In genomic region chr7:92246363-92247101, GRCh38 we compare ENCODE assay signal across 8 cellular contexts. TPM values are rescaled to one million over a fixed set of nuclear protein-coding genes. Genes with fewer than 3 reads are reported as not detected.
DNase-seq lines count a peak whose midpoint lies in the region; ATAC-seq and TF ChIP-seq lines count a peak whose summit lies in the region.

No MANE protein-coding gene starts in this region.

- peak overlapping the region; percentile 44; the same call in 1 of the 2 replicates for H4K5ac ChIP-seq in IMR-90 (ENCODE audit: low read depth, low read length)

- no peak overlapping the region for H2BK20ac ChIP-seq in IMR-90 (ENCODE audit: low read depth, low read length)

- H3K27ac ChIP-seq in IMR-90 (ENCODE audit: insufficient read depth, low read length): peak overlapping the region; percentile 93
- peak overlapping the region; percentile 84 for H3K27ac ChIP-seq in ectodermal cell (ENCODE audit: insufficient read depth, low read depth, low read length, poor library complexity, severe bottlenecking)
- peak overlapping the region; percentile 88 to 98 for H3K27ac ChIP-seq in lung (ENCODE audit: low read depth in 1 of 2, low read length in 1 of 2)
- no peak overlapping the region for H3K27ac ChIP-seq in subcutaneous abdominal adipose tissue (ENCODE audit: low read depth, low read length)

- H3K56ac ChIP-seq in IMR-90 (ENCODE audit: extremely low read depth, insufficient read depth, low read length): peak overlapping the region; percentile 57; the same call in 1 of the 2 replicates

- no peaks in the 10 kb centered on the region for H3K9me3 ChIP-seq in IMR-90 (ENCODE audit: control insufficient read depth, insufficient read depth, low read length)
- H3K9me3 ChIP-seq in ectodermal cell (ENCODE audit: control insufficient read depth, low read length): no peaks in the 10 kb centered on the region
- no peaks in the 10 kb centered on the region for H3K9me3 ChIP-seq in lung (ENCODE audit: control insufficient read depth in 2 of 2, insufficient read depth in 1 of 2, low read length in 1 of 2)
- H3K9me3 ChIP-seq in subcutaneous abdominal adipose tissue (ENCODE audit: control insufficient read depth in 5 of 5, low read length in 5 of 5): no peaks in the 10 kb centered on the region

- H2AK9ac ChIP-seq in IMR-90 (replicated peaks; ENCODE audit: low read depth, low read length, poor library complexity): peak overlapping the region; percentile 84

- H3K9me1 ChIP-seq in IMR-90 (ENCODE audit: insufficient read depth, low read length): no peaks in the 10 kb centered on the region

- peak overlapping the region; percentile 41 for H3K14ac ChIP-seq in IMR-90 (replicated peaks; ENCODE audit: low read depth, low read length)

- BruUV-seq in IMR-90 (replicated peaks; lab: Mats Ljungman, UMichigan): no TSS peak

- no peak for TF ChIP-seq POLR2A in IMR-90 (IDR thresholded peaks at IDR 0.05; ENCODE audit: low read depth, low read length)

- H3K4me2 ChIP-seq in IMR-90 (ENCODE audit: low read depth, low read length): peak overlapping the region; percentile 94

- no peaks in the 10 kb centered on the region; the same call in 1 of the 2 replicates for H3K4me1 ChIP-seq in IMR-90 (ENCODE audit: control insufficient read depth, insufficient read depth, low read length)
- peaks cover 12% of the 10 kb centered on the region for H3K4me1 ChIP-seq in ectodermal cell (ENCODE audit: control insufficient read depth, insufficient read depth, low read length)
- H3K4me1 ChIP-seq in lung (ENCODE audit: control insufficient read depth in 2 of 2, insufficient read depth in 2 of 2, low read length in 2 of 2): peaks cover 0 to 9% of the 10 kb centered on the region in 2 donors
- peaks cover 0 to 36% (median 35%) of the 10 kb centered on the region in 5 donors for H3K4me1 ChIP-seq in subcutaneous abdominal adipose tissue (ENCODE audit: control insufficient read depth in 5 of 5, insufficient read depth in 5 of 5, low read length in 5 of 5)

- H4K8ac ChIP-seq in IMR-90 (ENCODE audit: low read depth in 2 of 2, low read length in 2 of 2): peak overlapping the region; percentile 59 to 75; a peak in 3 of 4 replicates

- H3K79me1 ChIP-seq in IMR-90 (ENCODE audit: low read depth in 1 of 2, low read length in 2 of 2): peaks cover 25 to 39% of the 10 kb centered on the region in 2 experiments

- H2BK5ac ChIP-seq in IMR-90 (ENCODE audit: low read depth, low read length, poor library complexity, severe bottlenecking): peak overlapping the region; percentile 90

- peak overlapping the region; percentile 52 for H2AK5ac ChIP-seq in IMR-90 (ENCODE audit: low read depth, low read length)

- ATAC-seq in GM21723 (IDR thresholded peaks at IDR 0.05; ENCODE audit: unreplicated experiment) (peak; percentile 36), IMR-90 (ENCODE audit: low read depth) (peak; percentile 41), lung (ENCODE audit: insufficient read depth, low FRiP score) (peak; percentile 14)

- TF ChIP-seq RAD21 in IMR-90 (IDR thresholded peaks at IDR 0.05; ENCODE audit: low read length): no peak

- TF ChIP-seq CTCF in IMR-90 (conservative IDR thresholded peaks at IDR 0.05; ENCODE audit: low read depth, low read length) (no peak), lung (IDR thresholded peaks at IDR 0.05; ENCODE audit: control extremely low read depth, extremely low read depth) (no peak)

- H3K9ac ChIP-seq in IMR-90 (ENCODE audit: low read depth, low read length) (peak overlapping the region; percentile 91), subcutaneous abdominal adipose tissue (ENCODE audit: low read length in 5 of 5) (peak overlapping the region; percentile 66 to 99 (median 95))

- H3K23ac ChIP-seq in IMR-90 (ENCODE audit: low read depth, low read length): peak overlapping the region; percentile 80

- no peaks in the 10 kb centered on the region for H3K27me3 ChIP-seq in IMR-90 (ENCODE audit: control insufficient read depth, insufficient read depth, low read length)
- H3K27me3 ChIP-seq in ectodermal cell (ENCODE audit: control insufficient read depth, insufficient read depth, low read length, poor library complexity, severe bottlenecking): no peaks in the 10 kb centered on the region
- H3K27me3 ChIP-seq in lung (ENCODE audit: control insufficient read depth, insufficient read depth): no peaks in the 10 kb centered on the region
- H3K27me3 ChIP-seq in subcutaneous abdominal adipose tissue (ENCODE audit: control insufficient read depth in 5 of 5, insufficient read depth in 4 of 5, low read length in 5 of 5): no peaks in the 10 kb centered on the region

- H4K91ac ChIP-seq in IMR-90 (ENCODE audit: insufficient read depth, low read depth, low read length): peak overlapping the region; percentile 16; the same call in 1 of the 2 replicates

- H3K36me3 ChIP-seq in IMR-90 (ENCODE audit: control insufficient read depth, insufficient read depth, low read length) (no peaks in the 10 kb centered on the region), ectodermal cell (ENCODE audit: control insufficient read depth, insufficient read depth, low read length) (no peaks in the 10 kb centered on the region), lung (ENCODE audit: control insufficient read depth in 2 of 2, insufficient read depth in 2 of 2, low read length in 2 of 2) (no peaks in the 10 kb centered on the region), subcutaneous abdominal adipose tissue (ENCODE audit: control insufficient read depth in 5 of 5, insufficient read depth in 5 of 5, low read length in 5 of 5) (peaks cover 0 to under 1% (median 0%) of the 10 kb centered on the region in 5 donors)

- H3K18ac ChIP-seq in IMR-90 (ENCODE audit: low read depth, low read length): peak overlapping the region; percentile 21

- CTCF ChIA-PET in IMR-90 (lab: Yijun Ruan, JAX): interaction anchor here (0.6 to 0.9 kb wide), 2 partner anchors 49 to 155 kb away, joined by 3 read pairs; no protein-coding TSS in a partner anchor

- H3K4me3 ChIP-seq in IMR-90 (ENCODE audit: insufficient read depth, low read depth, low read length) (peak overlapping the region; percentile 83), ectodermal cell (ENCODE audit: insufficient read depth, low read depth, low read length) (peak overlapping the region; percentile 80), lung (peak overlapping the region; percentile 93), subcutaneous abdominal adipose tissue (ENCODE audit: low read depth in 1 of 5, low read length in 5 of 5) (peak overlapping the region; percentile 85 to 97 (median 96))

- 0% methylated on average over 6 of the region's 34 CpGs; no CpG with 5 or more reads in 1 of the 2 experiments for WGBS in IMR-90 (ENCODE audit: extremely low coverage in 2 of 2, insufficient read length in 1 of 2), 2 experiments
- WGBS in ectodermal cell, 2 experiments: 1% methylated on average over 33 to 34 of the region's 34 CpGs
- WGBS in lung, 2 donors: 1% methylated on average over 30 to 34 of the region's 34 CpGs

- dilution Hi-C loops in IMR-90 (cut with HindIII; ENCODE audit: low sequenced_read_pairs, unreplicated experiment): no loop called here

- no peaks in the 10 kb centered on the region; the same call in 1 of the 2 replicates for H4K20me1 ChIP-seq in IMR-90 (ENCODE audit: insufficient read depth, low read length)

- no peak overlapping the region for H2BK15ac ChIP-seq in IMR-90 (ENCODE audit: low read depth, low read length)

- in situ Hi-C loops in IMR-90 (cut with MboI; ENCODE audit: low sequenced_read_pairs): no loop called here

- H2BK120ac ChIP-seq in IMR-90 (ENCODE audit: low read depth, low read length): peak overlapping the region; percentile 31; the same call in 1 of the 2 replicates

- intact Hi-C loops in IMR-90 (cut with micrococcal nuclease): no loop called here

- POLR2A ChIA-PET in IMR-90 (lab: Charles Lee; ENCODE audit: unreplicated experiment): no interaction called here

- H2AFZ ChIP-seq in IMR-90 (replicated peaks; ENCODE audit: low read length, poor library complexity): peak overlapping the region; percentile 95

- H3K4ac ChIP-seq in IMR-90 (ENCODE audit: low read depth, low read length): peak overlapping the region; percentile 44; the same call in 1 of the 2 replicates

- DNase-seq in NCI-H510A treated with DMSO at 0.1 percent for 48 hours (lab: John Stamatoyannopoulos, UW) (peak; percentile 17), NCI-H510A (lab: John Stamatoyannopoulos, UW) (no peak), IMR-90 (peak; percentile 18), UCSD-AML1 (lab: John Stamatoyannopoulos, UW; ENCODE audit: unreplicated experiment) (peak; percentile 35), lung (ENCODE audit: low spot score) (no peak)

TF ChIP-seq in IMR-90, 13 proteins besides CTCF, POLR2A, EP300 and RAD21 (continues in another document):
- no peak for TF ChIP-seq BHLHE40 (IDR thresholded peaks at IDR 0.05; ENCODE audit: low read depth, low read length)
- TF ChIP-seq MXI1 (IDR thresholded peaks at IDR 0.05; ENCODE audit: borderline replicate concordance, low read depth, low read length): no peak
- no peak for TF ChIP-seq CEBPB (IDR thresholded peaks at IDR 0.05; ENCODE audit: low read depth, low read length)
- TF ChIP-seq ELK1 (IDR thresholded peaks at IDR 0.05; ENCODE audit: borderline replicate concordance, low read depth, low read length): no peak

RNA-seq across cellular contexts. Expression of gene ANKIB1, which starts 0.8 kb away (rescaled TPM):
- total RNA-seq in IMR-90 (2012; rRNA removed) (33.9 and 39.4 TPM in 2 replicates), lung (10 to 100 TPM; 35.9 to 47.0 TPM)
- polyA plus RNA-seq in IMR-90 (2012; rRNA removed) (17.9 and 18.7 TPM in 2 replicates), lung (10 to 100 TPM in 1 of 2 donors, 1 to 10 TPM in 1; 9.4 to 11.5 TPM)
- 5.2 and 8.9 TPM in 2 replicates for polyA plus RNA-seq in IMR-90 (2012; cell fraction: cytosol; rRNA removed)
- 14.4 and 61.9 TPM in 2 replicates for polyA plus RNA-seq in IMR-90 (2012; cell fraction: nucleus; rRNA removed; ENCODE audit: low replicate concordance)
- 27.8 TPM for polyA plus RNA-seq in ectodermal cell (2013, experiment 1 of 4)
- 30.7 TPM for polyA plus RNA-seq in ectodermal cell (2013, experiment 2 of 4)
- 23.7 TPM for polyA plus RNA-seq in ectodermal cell (2013, experiment 3 of 4)
- polyA plus RNA-seq in ectodermal cell (2013, experiment 4 of 4): 26.1 TPM

RNA-seq across cellular contexts. Expression of gene KRIT1, which starts 0.8 kb away (rescaled TPM):
- total RNA-seq in IMR-90 (2012; rRNA removed) (38.2 and 40.3 TPM in 2 replicates), lung (10 to 100 TPM; 35.8 to 94.5 TPM)
- polyA plus RNA-seq in IMR-90 (2012; rRNA removed) (19.7 and 22.9 TPM in 2 replicates), lung (10 to 100 TPM; 15.6 to 16.5 TPM)
- polyA plus RNA-seq in IMR-90 (2012; cell fraction: cytosol; rRNA removed): 6.3 and 14.3 TPM in 2 replicates
- polyA plus RNA-seq in IMR-90 (2012; cell fraction: nucleus; rRNA removed; ENCODE audit: low replicate concordance): 14.9 and 43.2 TPM in 2 replicates
- polyA plus RNA-seq in ectodermal cell (2013, experiment 1 of 4): 42.0 TPM
- polyA plus RNA-seq in ectodermal cell (2013, experiment 2 of 4): 41.5 TPM
- 36.8 TPM for polyA plus RNA-seq in ectodermal cell (2013, experiment 3 of 4)
- 37.8 TPM for polyA plus RNA-seq in ectodermal cell (2013, experiment 4 of 4)

Comparison
In these comparisons a context has a peak if more than half of its experiments do, and no peak if none do; other contexts are left out.
1. DNase-seq: peak in NCI-H510A treated with DMSO at 0.1 percent for 48 hours (single experiment), IMR-90 (single experiment) and UCSD-AML1 (single experiment); none in NCI-H510A (single experiment) and lung (single experiment).
2. Peak in every context shown above with its lines, with median percentiles within 50 percentile points of each other: ATAC-seq and H3K4me3 ChIP-seq.